In genomic region chrX:101357166-101357795, GRCh38 we compare ENCODE assay signal across 9 cellular contexts.
DNase-seq lines count a peak whose midpoint lies in the region; ATAC-seq lines count a peak whose summit lies in the region.
"Had no signal": no experiment of that assay in that cellular context is flagged by ENCODE, and none has a peak within 500 bp of the region (broad histone marks: within the 10 kb centered on the region; RNA-seq: fewer than 3 reads in every experiment).

No MANE protein-coding gene starts in this region.

- DNase-seq in AG08395 (ENCODE audit: low spot score) (peak; percentile 5), RPMI8226 (peak; percentile 35), iPS-NIHi11 (ENCODE audit: low spot score) (peak; percentile 5)
- no peak for DNase-seq in activated T-cell treated with anti-CD3 and anti-CD28 coated beads, Interleukin-2, amount 50 U/mL, for 48 hours
- DNase-seq: NCI-H1694 had no signal

- ATAC-seq in GM18502 (IDR thresholded peaks at IDR 0.05; ENCODE audit: poor library complexity, unreplicated experiment): peak; percentile 65
- no peak for ATAC-seq in GM19023 (IDR thresholded peaks at IDR 0.05; ENCODE audit: unreplicated experiment)
- no peak for ATAC-seq in HG02623 (IDR thresholded peaks at IDR 0.05; ENCODE audit: unreplicated experiment)
- no peak for ATAC-seq in HG03460 (IDR thresholded peaks at IDR 0.05; ENCODE audit: unreplicated experiment)

Comparison
In these comparisons a context has a peak if more than half of its experiments do, and no peak if none do; other contexts are left out.
1. DNase-seq: peak in AG08395 (single experiment), RPMI8226 (single experiment) and iPS-NIHi11 (single experiment); none in activated T-cell treated with anti-CD3 and anti-CD28 coated beads, Interleukin-2, amount 50 U/mL, for 48 hours (0 of 2).